8 cellular contexts compared by ENCODE assay signal in the genomic region with DNA sequence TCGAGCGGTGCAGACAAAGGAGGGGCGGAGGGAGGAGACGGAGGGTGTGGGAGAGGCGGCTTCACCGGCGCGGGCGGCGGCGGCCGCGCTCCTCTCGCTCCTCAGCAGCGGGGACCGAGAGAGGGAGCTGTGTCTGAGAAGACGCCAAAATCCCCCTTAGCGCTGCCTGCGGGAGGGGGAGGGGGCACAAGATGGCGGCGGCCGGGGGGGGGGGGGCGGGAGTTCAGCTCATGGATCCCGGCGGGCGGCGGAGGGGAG. TPM values are rescaled to one million over a fixed set of nuclear protein-coding genes. Genes with fewer than 3 reads are reported as not detected.
DNase-seq lines count a peak whose midpoint lies in the region; ATAC-seq and TF ChIP-seq lines count a peak whose summit lies in the region.

No MANE protein-coding gene starts in this region.

- H3K27me3 ChIP-seq in AG04450 (ENCODE audit: control insufficient read depth, insufficient read depth, low read length): no peaks in the 10 kb centered on the region
- no peaks in the 10 kb centered on the region for H3K27me3 ChIP-seq in right atrium auricular region

- H3K4me1 ChIP-seq in right atrium auricular region: peaks cover 0 to 45% of the 10 kb centered on the region in 2 donors

- ATAC-seq in HG03378 (IDR thresholded peaks at IDR 0.05; ENCODE audit: unreplicated experiment): peak; percentile 4

- TF ChIP-seq POLR2A in GM19099 (IDR thresholded peaks at IDR 0.05; ENCODE audit: extremely low read depth, insufficient read length, low read depth): peak; percentile 52

- peaks cover 22% of the 10 kb centered on the region for H3K36me3 ChIP-seq in right atrium auricular region

- TF ChIP-seq CTCF in AG04450 (IDR thresholded peaks at IDR 0.05; ENCODE audit: low read depth, low read length) (no peak), right atrium auricular region (IDR thresholded peaks at IDR 0.05) (no peak)

- H3K27ac ChIP-seq in AG04450 (ENCODE audit: low read depth, low read length) (peak overlapping the region; percentile 84), right atrium auricular region (peak overlapping the region; percentile 95 to 99), skin epidermis (peak overlapping the region; percentile 97 to 100 (median 99))

- CTCF ChIA-PET in AG04450 (lab: Charles Lee): interaction anchor here (0.5 to 11.5 kb wide), 10 partner anchors 9 to 999 kb away, joined by 3 to 201 read pairs (median 4); a partner anchor contains a TSS

- POLR2A ChIA-PET in AG04450 (lab: Yijun Ruan, JAX): interaction anchor here (0.6 to 3.7 kb wide), 12 partner anchors 10 to 847 kb away, joined by 3 to 17 read pairs (median 4); a partner anchor contains a TSS

- peak overlapping the region; percentile 86 for H3K4me3 ChIP-seq in AG04450 (ENCODE audit: low read depth, low read length)
- peak overlapping the region; percentile 70 to 83 for H3K4me3 ChIP-seq in right atrium auricular region
- H3K4me3 ChIP-seq in skin epidermis: peak overlapping the region; percentile 44 to 95 (median 66)

- DNase-seq in AG04450 (ENCODE audit: low read depth, low spot score) (no peak), activated gamma-delta T cell treated with Interleukin-2 at 50 U/mL for 16 hours (peak; percentile 68), right atrium auricular region (ENCODE audit: low spot score) (no peak), cerebellum (ENCODE audit: low spot score) (no peak), DMS53 treated with DMSO at 0.1 percent for 48 hours (lab: John Stamatoyannopoulos, UW; ENCODE audit: unreplicated experiment) (no peak)

- no peaks in the 10 kb centered on the region for H3K9me3 ChIP-seq in AG04450 (ENCODE audit: control insufficient read depth, insufficient read depth, low read length)
- H3K9me3 ChIP-seq in right atrium auricular region: no peaks in the 10 kb centered on the region

RNA-seq across cellular contexts. Expression of a gene that starts 0.3 kb away (rescaled TPM):
- 36.8 and 40.5 TPM in 2 replicates for polyA plus RNA-seq in AG04450 (2011; rRNA removed)
- 68.2 and 77.5 TPM in 2 replicates for polyA minus RNA-seq in AG04450 (2011; rRNA and poly(A)+ RNA removed)
- 10 to 100 TPM; 23.7 to 34.3 TPM for total RNA-seq in right atrium auricular region
- 84.3 TPM for total RNA-seq in cerebellum

RNA-seq across cellular contexts. Expression of a gene that starts 27.4 kb away (rescaled TPM):
- 48.6 and 67.5 TPM in 2 replicates for polyA plus RNA-seq in AG04450 (2011; rRNA removed)
- polyA minus RNA-seq in AG04450 (2011; rRNA and poly(A)+ RNA removed): 20.9 and 23.1 TPM in 2 replicates
- 10 to 100 TPM; 35.0 to 78.1 TPM for total RNA-seq in right atrium auricular region
- 23.6 TPM for total RNA-seq in cerebellum

RNA-seq across cellular contexts. Expression of a gene that starts 27.6 kb away (rescaled TPM):
- polyA plus RNA-seq in AG04450 (2011; rRNA removed): 3.8 and 4.0 TPM in 2 replicates
- 5.0 and 6.6 TPM in 2 replicates for polyA minus RNA-seq in AG04450 (2011; rRNA and poly(A)+ RNA removed)
- 1 to 10 TPM; 2.9 to 3.1 TPM for total RNA-seq in right atrium auricular region
- 5.5 TPM for total RNA-seq in cerebellum
